8 cellular contexts compared by ENCODE assay signal in the genomic region with DNA sequence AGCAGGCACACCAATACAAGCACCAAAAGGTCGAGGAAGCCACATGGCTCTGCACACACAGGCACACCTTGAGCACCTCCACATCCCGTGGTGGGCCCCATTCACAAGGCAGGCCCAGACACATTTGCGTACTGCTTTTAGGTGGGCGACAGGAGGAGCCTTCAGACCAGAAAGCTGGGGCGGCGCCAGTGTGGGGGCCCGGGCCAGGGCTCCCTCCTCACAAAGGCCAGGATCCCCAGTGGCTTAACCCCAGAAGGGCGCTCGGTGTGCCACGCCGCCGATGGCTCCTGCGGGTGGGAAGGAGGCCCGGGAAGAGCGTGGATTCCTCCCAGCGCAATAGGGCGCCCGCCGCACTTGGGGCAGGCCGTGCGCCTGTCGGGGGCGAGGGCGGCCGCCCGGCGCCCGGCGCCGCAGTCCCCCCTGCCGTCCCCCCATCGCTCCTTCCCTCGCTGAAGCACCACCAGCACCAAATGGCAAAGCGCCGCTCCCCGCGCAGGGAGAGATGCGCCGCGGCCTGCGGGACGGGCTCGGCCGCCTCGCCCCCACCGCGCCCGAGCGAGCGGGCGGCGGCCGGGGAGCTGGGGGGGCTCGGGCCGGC. TPM values are rescaled to one million over a fixed set of nuclear protein-coding genes. Genes with fewer than 3 reads are reported as not detected.
DNase-seq lines count a peak whose midpoint lies in the region; ATAC-seq, FAIRE-seq and TF ChIP-seq lines count a peak whose summit lies in the region.

No MANE protein-coding gene starts in this region.

- no peak for ATAC-seq in GM18858 (IDR thresholded peaks at IDR 0.05; ENCODE audit: unreplicated experiment)
- ATAC-seq in GM18870 (IDR thresholded peaks at IDR 0.05; ENCODE audit: unreplicated experiment): no peak
- no peak for ATAC-seq in GM19455 (IDR thresholded peaks at IDR 0.05; ENCODE audit: unreplicated experiment)

- peaks cover 3% of the 10 kb centered on the region for H3K36me3 Mint-ChIP-seq in chondrocyte (ENCODE audit: low read depth)

- intact Hi-C loops in lower leg skin (cut with DNase I; ENCODE audit: low total_unique reads): no loop called here

- peak; percentile 85 for DNase-seq in H54 (ENCODE audit: insufficient read length, low spot score)
- DNase-seq in NCI-H526 treated with DMSO at 0.1 percent for 48 hours (lab: John Stamatoyannopoulos, UW): peak; percentile 60
- no peak for DNase-seq in chondrocyte (ENCODE audit: low spot score)
- DNase-seq in lower leg skin (ENCODE audit: low spot score in 2 of 2): no peak

- H3K27me3 Mint-ChIP-seq in chondrocyte (ENCODE audit: low read depth): no peaks in the 10 kb centered on the region

- H3K27ac Mint-ChIP-seq in chondrocyte (ENCODE audit: unreplicated experiment): peak overlapping the region; percentile 100

- H3K27ac ChIP-seq in temporal lobe (ENCODE audit: low read depth, low read length): peak overlapping the region; percentile 21

- peak overlapping the region; percentile 99 for H3K4me3 Mint-ChIP-seq in chondrocyte (ENCODE audit: unreplicated experiment)

- no peak for TF ChIP-seq CTCF in chondrocyte (IDR thresholded peaks at IDR 0.05)
- TF ChIP-seq CTCF in lower leg skin (IDR thresholded peaks at IDR 0.05): no peak

- H3K9me3 Mint-ChIP-seq in chondrocyte (ENCODE audit: low read depth): no peaks in the 10 kb centered on the region

- H3K4me3 ChIP-seq in lower leg skin (ENCODE audit: low read depth, poor library complexity, severe bottlenecking): peak overlapping the region; percentile 14

- TF ChIP-seq POLR2A in H54 (IDR thresholded peaks at IDR 0.05; ENCODE audit: low read depth, low read length): no peak
- TF ChIP-seq POLR2A in lower leg skin (IDR thresholded peaks at IDR 0.05): no peak

- peaks cover 53% of the 10 kb centered on the region for H3K4me1 Mint-ChIP-seq in chondrocyte (ENCODE audit: low read depth)

- 3 to 8% methylated on average over 14 to 25 of the region's 55 CpGs for WGBS in lower leg skin, 2 donors

- FAIRE-seq in H54 (lab: Jason Lieb, UNC): no peak

RNA-seq across cellular contexts. Expression of gene SMARCD3, which starts 2.9 kb away (rescaled TPM):
- total RNA-seq in chondrocyte (105 to 125 TPM (median 120 TPM) in 3 replicates), lower leg skin (10 to 100 TPM in 3 of 4 donors, 1 to 10 TPM in 1; 4.8 to 19.8 (median 13.5) TPM), temporal lobe (85.1 TPM)

RNA-seq across cellular contexts. Expression of gene CHPF2, which starts 19.1 kb away (rescaled TPM):
- total RNA-seq in chondrocyte (98.3 to 135 TPM (median 101 TPM) in 3 replicates), lower leg skin (10 to 100 TPM; 15.4 to 32.2 (median 26.7) TPM), temporal lobe (11.3 TPM)

RNA-seq across cellular contexts. Expression of gene ABCF2, which starts 24.4 kb away (rescaled TPM):
- total RNA-seq in chondrocyte (35.8 to 42.2 TPM (median 37.7 TPM) in 3 replicates), lower leg skin (100 to 1,000 TPM in 1 of 4 donors, 10 to 100 TPM in 3; 16.4 to 267 (median 29.1) TPM), temporal lobe (20.7 TPM)

RNA-seq across cellular contexts. Expression of gene H2BK1, which starts 41.1 kb away (rescaled TPM):
- total RNA-seq in chondrocyte (not detected in 3 replicates), lower leg skin (not detected), temporal lobe (not detected)

Comparison
In these comparisons a context has a peak if more than half of its experiments do, and no peak if none do; other contexts are left out.
1. DNase-seq: peak in H54 (single experiment) and NCI-H526 treated with DMSO at 0.1 percent for 48 hours (single experiment); none in chondrocyte (single experiment) and lower leg skin (0 of 2).